16 cellular contexts compared by ENCODE assay signal in genomic region chr10:69568472-69569143, GRCh38. TPM values are rescaled to one million over a fixed set of nuclear protein-coding genes. Genes with fewer than 3 reads are reported as not detected.
"Had no signal": no experiment of that assay in that cellular context is flagged by ENCODE, and none has a peak within 500 bp of the region (broad histone marks: within the 10 kb centered on the region; RNA-seq: fewer than 3 reads in every experiment).

No MANE protein-coding gene starts in this region.

- H3K9me3 ChIP-seq: colonic mucosa, left ventricle myocardium inferior, mucosa of descending colon, prostate gland, tibial artery had no signal

- ATAC-seq: activated naive CD4-positive, alpha-beta T cell treated with anti-CD3 and anti-CD28 coated beads, Interleukin-2, amount 50 U/mL, for 72 hours; naive thymus-derived CD4-positive, alpha-beta T cell; T-helper 17 cell had no signal

- H3K4me1 ChIP-seq: colonic mucosa, prostate gland had no signal

- DNase-seq: activated B cell treated with CpG ODN at 0.5 μM for 24 hours; activated CD8-positive, alpha-beta memory T cell treated with anti-CD3 and anti-CD28 coated beads, Interleukin-2, amount 50 U/mL, for 4 hours; activated effector memory CD4-positive, alpha-beta T cell treated with anti-CD3 and anti-CD28 coated beads, Interleukin-2, amount 50 U/mL, for 16 hours; central memory CD4-positive, alpha-beta T cell; colonic mucosa; effector CD4-positive, alpha-beta T cell; small intestine; stimulated activated naive CD4-positive, alpha-beta T cell; T-helper 17 cell had no signal

- H3K27ac ChIP-seq: colonic mucosa, left ventricle myocardium inferior, prostate gland, tibial artery had no signal

- H3K4me3 ChIP-seq: colonic mucosa, left ventricle myocardium inferior, mucosa of descending colon, prostate gland, tibial artery had no signal

- H3K36me3 ChIP-seq: colonic mucosa, left ventricle myocardium inferior, prostate gland, tibial artery had no signal

RNA-seq across cellular contexts. Expression of gene NEUROG3, which starts 4.6 kb away (rescaled TPM):
- polyA plus RNA-seq: endothelial cell of umbilical vein; naive thymus-derived CD4-positive, alpha-beta T cell had no signal
